10 cellular contexts compared by ENCODE assay signal in genomic region chr2:73979686-73980085, GRCh38.
DNase-seq lines count a peak whose midpoint lies in the region; ATAC-seq and TF ChIP-seq lines count a peak whose summit lies in the region.
"Had no signal": no experiment of that assay in that cellular context is flagged by ENCODE, and none has a peak within 500 bp of the region (broad histone marks: within the 10 kb centered on the region; RNA-seq: fewer than 3 reads in every experiment).

No MANE protein-coding gene starts in this region.

- H4K20me1 ChIP-seq in DND-41 (ENCODE audit: insufficient read depth, low read length): no peaks in the 10 kb centered on the region

- H3K4me2 ChIP-seq in DND-41 (ENCODE audit: insufficient read depth, low read length): peak overlapping the region; percentile 59
- H3K4me2 ChIP-seq: KMS-11 had no signal

- TF ChIP-seq CTCF in DND-41 (IDR thresholded peaks at IDR 0.05; ENCODE audit: borderline replicate concordance, extremely low read depth, low read length, poor library complexity, severe bottlenecking): no peak
- no peak for TF ChIP-seq CTCF in GM10266 (IDR thresholded peaks at IDR 0.05; ENCODE audit: control insufficient read depth, insufficient read depth, low read depth, missing control alignments)

- no peaks in the 10 kb centered on the region for H3K9me3 ChIP-seq in DND-41 (ENCODE audit: insufficient read depth, low read length, severe bottlenecking)
- H3K9me3 ChIP-seq in KOPT-K1 (ENCODE audit: insufficient read depth, low read length, poor library complexity, severe bottlenecking): no peaks in the 10 kb centered on the region
- no peaks in the 10 kb centered on the region for H3K9me3 ChIP-seq in mucosa of rectum (ENCODE audit: control insufficient read depth in 2 of 2, low read length in 2 of 2)

- H3K4me1 ChIP-seq in DND-41 (ENCODE audit: insufficient read depth, low read length) (peaks cover 40% of the 10 kb centered on the region), mucosa of rectum (ENCODE audit: control insufficient read depth in 2 of 2, insufficient read depth in 2 of 2, low read length in 2 of 2) (peaks cover 32 to 40% of the 10 kb centered on the region in 2 donors)

- H3K79me2 ChIP-seq in DND-41 (ENCODE audit: insufficient read depth, low read length): no peaks in the 10 kb centered on the region

- ATAC-seq in DND-41 (ENCODE audit: insufficient read depth, low read depth): no peak
- no peak for ATAC-seq in HG02623 (IDR thresholded peaks at IDR 0.05; ENCODE audit: unreplicated experiment)
- ATAC-seq: sciatic nerve had no signal

- H3K36me3 ChIP-seq in DND-41 (ENCODE audit: insufficient read depth, low read length): no peaks in the 10 kb centered on the region
- H3K36me3 ChIP-seq in KOPT-K1 (ENCODE audit: insufficient read depth, low read length): no peaks in the 10 kb centered on the region
- no peaks in the 10 kb centered on the region for H3K36me3 ChIP-seq in mucosa of rectum (ENCODE audit: control insufficient read depth in 2 of 2, insufficient read depth in 2 of 2, low read length in 2 of 2)

- DNase-seq in DND-41: no peak
- DNase-seq in amniotic stem cell (lab: John Stamatoyannopoulos, UW): peak; percentile 69
- no peak for DNase-seq in NCI-H1105 (lab: John Stamatoyannopoulos, UW)
- DNase-seq in GM10266 (ENCODE audit: extremely low spot score): no peak
- no peak for DNase-seq in NCI-H1092 treated with DMSO at 0.1 percent for 48 hours (lab: John Stamatoyannopoulos, UW)

- peak overlapping the region; percentile 18; the same call in 1 of the 2 replicates for H3K9ac ChIP-seq in DND-41 (ENCODE audit: low read depth, low read length)
- peak overlapping the region; percentile 36 to 93 for H3K9ac ChIP-seq in mucosa of rectum (ENCODE audit: low read depth in 1 of 2, low read length in 2 of 2)
- H3K9ac ChIP-seq: KMS-11 had no signal

- H3K27ac ChIP-seq in DND-41 (ENCODE audit: low read length) (peak overlapping the region; percentile 58), KOPT-K1 (ENCODE audit: low read depth, low read length, poor library complexity, severe bottlenecking) (peak overlapping the region; percentile 67), mucosa of rectum (ENCODE audit: low read depth in 2 of 2, low read length in 2 of 2) (no peak overlapping the region)
- H3K27ac ChIP-seq: KMS-11 had no signal

- H3K4me3 ChIP-seq in DND-41 (ENCODE audit: low read depth in 1 of 2, low read length in 2 of 2): no peak overlapping the region
- peak overlapping the region in 1 of 2 donors; percentile 17 for H3K4me3 ChIP-seq in mucosa of rectum (ENCODE audit: low read length in 2 of 2)

- peak overlapping the region; percentile 5 for H2AFZ ChIP-seq in DND-41 (ENCODE audit: low read depth, low read length)

- H3K27me3 ChIP-seq in DND-41 (ENCODE audit: insufficient read depth, low read length, poor library complexity) (no peaks in the 10 kb centered on the region), mucosa of rectum (ENCODE audit: control insufficient read depth in 2 of 2, insufficient read depth in 2 of 2, low read length in 2 of 2) (no peaks in the 10 kb centered on the region)

Comparison
In these comparisons a context has a peak if more than half of its experiments do, and no peak if none do; other contexts are left out.
1. H3K27ac ChIP-seq: peak in DND-41 (single experiment) and KOPT-K1 (single experiment); none in mucosa of rectum (0 of 2).